Comparison of ENCODE assay signal across 1 cellular context in genomic region chr10:62491597-62491996, GRCh38.
TF ChIP-seq lines count a peak whose summit lies in the region.

No MANE protein-coding gene starts in this region.

TF ChIP-seq in HepG2, 621 proteins besides CTCF, POLR2A, EP300 and RAD21 (continued from another document and continues in another):
- TF ChIP-seq HMGXB4 (CRISPR knock-in tag; IDR thresholded peaks at IDR 0.05; ENCODE audit: borderline replicate concordance in 1 of 2, low read depth in 1 of 2) (no peak), JUN (CRISPR knock-in tag; IDR thresholded peaks at IDR 0.05) (no peak), ZNF160 (CRISPR knock-in tag; IDR thresholded peaks at IDR 0.05) (no peak), HDAC2 (CRISPR knock-in tag; IDR thresholded peaks at IDR 0.05) (no peak), PAXIP1 (CRISPR knock-in tag; conservative IDR thresholded peaks at IDR 0.05) (no peak), ZNF567 (CRISPR knock-in tag; IDR thresholded peaks at IDR 0.05; ENCODE audit: borderline replicate concordance) (no peak), PLSCR1 (CRISPR knock-in tag; IDR thresholded peaks at IDR 0.05; ENCODE audit: borderline replicate concordance) (no peak), MTA1 (CRISPR knock-in tag; IDR thresholded peaks at IDR 0.05; ENCODE audit: borderline replicate concordance) (no peak), ARNTL (CRISPR knock-in tag; IDR thresholded peaks at IDR 0.05) (no peak), ZNF263 (CRISPR knock-in tag; IDR thresholded peaks at IDR 0.05) (no peak), FOSL2 (CRISPR knock-in tag; IDR thresholded peaks at IDR 0.05) (no peak), ZBTB3 (CRISPR knock-in tag; IDR thresholded peaks at IDR 0.05; ENCODE audit: borderline replicate concordance, low read depth) (no peak), ISL2 (CRISPR knock-in tag; IDR thresholded peaks at IDR 0.05) (peak; percentile 14; the same call in 1 of the 2 replicates), ASH2L (IDR thresholded peaks at IDR 0.05; ENCODE audit: insufficient read length, low read depth, low read length) (peak; percentile 17), BRCA1 (CRISPR knock-in tag; IDR thresholded peaks at IDR 0.05) (no peak), MED13 (CRISPR knock-in tag; IDR thresholded peaks at IDR 0.05) (no peak), NFKB2 (CRISPR knock-in tag; IDR thresholded peaks at IDR 0.05; ENCODE audit: borderline replicate concordance) (no peak), ZSCAN12 (CRISPR knock-in tag; IDR thresholded peaks at IDR 0.05) (no peak), BCL6 (CRISPR knock-in tag; IDR thresholded peaks at IDR 0.05) (peak; percentile 80), ZNF460 (CRISPR knock-in tag; IDR thresholded peaks at IDR 0.05; ENCODE audit: borderline replicate concordance) (no peak), RAD51 (IDR thresholded peaks at IDR 0.05; ENCODE audit: borderline replicate concordance) (no peak), NFIC (IDR thresholded peaks at IDR 0.05; ENCODE audit: low read length) (peak; percentile 38; the same call in 1 of the 2 replicates), TAF1 (CRISPR knock-in tag; IDR thresholded peaks at IDR 0.05) (no peak), FOXO1 (CRISPR knock-in tag; IDR thresholded peaks at IDR 0.05) (no peak), ZNF580 (CRISPR knock-in tag; IDR thresholded peaks at IDR 0.05; ENCODE audit: borderline replicate concordance, low read depth) (no peak), ZNF446 (CRISPR knock-in tag; IDR thresholded peaks at IDR 0.05) (no peak), BCLAF1 (IDR thresholded peaks at IDR 0.05) (no peak), CENPBD1 (CRISPR knock-in tag; IDR thresholded peaks at IDR 0.05; ENCODE audit: borderline replicate concordance, low read depth) (no peak), GATA4 (IDR thresholded peaks at IDR 0.05; ENCODE audit: borderline replicate concordance, low read depth) (no peak), EZH2 (conservative IDR thresholded peaks at IDR 0.05; ENCODE audit: low read depth, low read length) (no peak), KDM3A (CRISPR knock-in tag; IDR thresholded peaks at IDR 0.05; ENCODE audit: low read depth) (no peak), MIXL1 (CRISPR knock-in tag; IDR thresholded peaks at IDR 0.05) (no peak), DMTF1 (CRISPR knock-in tag; IDR thresholded peaks at IDR 0.05) (no peak), MTA3 (CRISPR knock-in tag; IDR thresholded peaks at IDR 0.05) (no peak), ZNF891 (CRISPR knock-in tag; IDR thresholded peaks at IDR 0.05) (no peak), CENPT (CRISPR knock-in tag; IDR thresholded peaks at IDR 0.05; ENCODE audit: low read depth) (no peak), ZNF616 (CRISPR knock-in tag; IDR thresholded peaks at IDR 0.05; ENCODE audit: low read depth) (no peak), LCORL (IDR thresholded peaks at IDR 0.05) (no peak), LCORL (CRISPR knock-in tag; IDR thresholded peaks at IDR 0.05) (no peak), ZKSCAN8 (CRISPR knock-in tag; IDR thresholded peaks at IDR 0.05; ENCODE audit: borderline replicate concordance) (no peak), ZNF839 (CRISPR knock-in tag; IDR thresholded peaks at IDR 0.05; ENCODE audit: borderline replicate concordance) (no peak), ZNF24 (IDR thresholded peaks at IDR 0.05) (no peak), ZNF747 (CRISPR knock-in tag; IDR thresholded peaks at IDR 0.05; ENCODE audit: borderline replicate concordance) (no peak), KLF11 (CRISPR knock-in tag; IDR thresholded peaks at IDR 0.05) (no peak), ZNF430 (CRISPR knock-in tag; IDR thresholded peaks at IDR 0.05) (no peak), TRIM24 (CRISPR knock-in tag; IDR thresholded peaks at IDR 0.05) (no peak), U2AF2 (IDR thresholded peaks at IDR 0.05; ENCODE audit: low read depth, low read length) (no peak), HMG20A (CRISPR knock-in tag; IDR thresholded peaks at IDR 0.05; ENCODE audit: borderline replicate concordance) (peak; percentile 59; the same call in 1 of the 2 replicates), MEF2D (CRISPR knock-in tag; IDR thresholded peaks at IDR 0.05) (no peak), ZNF770 (CRISPR knock-in tag; IDR thresholded peaks at IDR 0.05) (no peak), ZNF549 (CRISPR knock-in tag; IDR thresholded peaks at IDR 0.05) (no peak), ZFP62 (CRISPR knock-in tag; IDR thresholded peaks at IDR 0.05) (no peak), TP53 (CRISPR knock-in tag; conservative IDR thresholded peaks at IDR 0.05) (no peak), HMG20B (CRISPR knock-in tag; conservative IDR thresholded peaks at IDR 0.05) (no peak), KDM4B (CRISPR knock-in tag; IDR thresholded peaks at IDR 0.05) (no peak), ATM (IDR thresholded peaks at IDR 0.05; ENCODE audit: borderline replicate concordance) (no peak), ARID5B (CRISPR knock-in tag; IDR thresholded peaks at IDR 0.05) (peak; percentile 75)
